ENCODE assay signal across 25 cellular contexts in genomic region chr14:89458713-89459112, GRCh38. TPM values are rescaled to one million over a fixed set of nuclear protein-coding genes. Genes with fewer than 3 reads are reported as not detected.
DNase-seq lines count a peak whose midpoint lies in the region; TF ChIP-seq lines count a peak whose summit lies in the region.
"Had no signal": no experiment of that assay in that cellular context is flagged by ENCODE, and none has a peak within 500 bp of the region (broad histone marks: within the 10 kb centered on the region; RNA-seq: fewer than 3 reads in every experiment).

No MANE protein-coding gene starts in this region.

- no peak overlapping the region for H3K27ac ChIP-seq in OCI-LY3 (ENCODE audit: low read length)
- H3K27ac ChIP-seq in liver (ENCODE audit: low read depth in 1 of 2, low read length in 2 of 2), result peak overlapping the region; percentile 57 to 78
- H3K27ac ChIP-seq in sigmoid colon, result no peak overlapping the region
- H3K27ac ChIP-seq: transverse colon had no signal

- H3K36me3 ChIP-seq in OCI-LY3 (replicated peaks; ENCODE audit: low read depth, low read length) (no peaks in the 10 kb centered on the region), liver (ENCODE audit: control insufficient read depth in 4 of 4, insufficient read depth in 3 of 4, low read depth in 1 of 4, low read length in 3 of 4) (no peaks in the 10 kb centered on the region), sigmoid colon (no peaks in the 10 kb centered on the region)
- H3K36me3 ChIP-seq: cardiac muscle cell, heart left ventricle, transverse colon had no signal

- peak overlapping the region; percentile 62 for H3K27ac Mint-ChIP-seq in activated CD4-positive, alpha-beta T cell treated with anti-CD3 and anti-CD28 coated beads, Interleukin-2, amount 10 ng/mL, durations not matched to agents 24 days and 14 days
- H3K27ac Mint-ChIP-seq: activated naive CD4-positive, alpha-beta T cell treated with anti-CD3 and anti-CD28 coated beads for 36 hours had no signal

- intact Hi-C loops in activated CD4-positive, alpha-beta T cell treated with anti-CD3 and anti-CD28 coated beads, Interleukin-2, amount 10 ng/mL, durations not matched to agents 24 days and 14 days (cut with micrococcal nuclease), result no loop called here
- intact Hi-C loops in sigmoid colon (cut with DNase I), result no loop called here

- H4K20me1 ChIP-seq in OCI-LY3 (ENCODE audit: insufficient read depth, low read length), result no peaks in the 10 kb centered on the region

- H3K4me3 ChIP-seq in OCI-LY3 (ENCODE audit: low read length) (no peak overlapping the region), liver (ENCODE audit: low read depth in 1 of 3, low read length in 3 of 3) (no peak overlapping the region), sigmoid colon (no peak overlapping the region)
- H3K4me3 ChIP-seq: cardiac muscle cell, heart left ventricle, mucosa of descending colon, smooth muscle cell, transverse colon had no signal

- H3K9me3 ChIP-seq in OCI-LY3 (ENCODE audit: insufficient read depth, low read length), result no peaks in the 10 kb centered on the region
- H3K9me3 ChIP-seq in liver (ENCODE audit: control insufficient read depth in 4 of 4, low read length in 3 of 4), result no peaks in the 10 kb centered on the region
- no peaks in the 10 kb centered on the region for H3K9me3 ChIP-seq in sigmoid colon
- H3K9me3 ChIP-seq: heart left ventricle, mucosa of descending colon, transverse colon had no signal

- DNase-seq in activated CD4-positive, alpha-beta T cell treated with anti-CD3 and anti-CD28 coated beads, Interleukin-2, amount 10 ng/mL, durations not matched to agents 24 days and 14 days, result no peak
- DNase-seq in activated CD4-positive, alpha-beta T cell treated with anti-CD3 and anti-CD28 coated beads for 1 hour, result no peak
- peak; percentile 18 for DNase-seq in sigmoid colon
- no peak for DNase-seq in glomerular visceral epithelial cell (ENCODE audit: extremely low spot score)
- DNase-seq in SK-N-DZ (ENCODE audit: low spot score), result no peak
- DNase-seq in ACHN, result no peak
- DNase-seq: 8988T; activated CD4-positive, CD25-positive, alpha-beta regulatory T cell; activated naive CD4-positive, alpha-beta T cell treated with anti-CD3 and anti-CD28 coated beads for 36 hours; activated T-cell treated with anti-CD3 and anti-CD28 coated beads, Interleukin-2, amount 50 U/mL, for 1 hour; H7; heart left ventricle; KG1; left ventricle myocardium superior; mucosa of descending colon; NCI-H146; NCI-H2171 treated with DMSO at 0.1 percent for 48 hours; NCI-H526; nucleus accumbens; stimulated activated CD4-positive, alpha-beta T cell treated with anti-CD3 and anti-CD28 coated beads, Interleukin-4, amount 100 ng/mL, for 1 hour; transverse colon had no signal

- H2AFZ ChIP-seq in OCI-LY3 (ENCODE audit: low read depth, low read length), result no peak overlapping the region

- TF ChIP-seq CTCF in OCI-LY3 (IDR thresholded peaks at IDR 0.05; ENCODE audit: low read depth, low read length) (no peak), liver (IDR thresholded peaks at IDR 0.05; ENCODE audit: low read depth, low read length, missing input control) (no peak), sigmoid colon (IDR thresholded peaks at IDR 0.05) (no peak)

- in situ Hi-C loops in ACHN (cut with HindIII; ENCODE audit: low pct_ligation_motif_present, low pct_unique_long_range_greater_than_20kb, low sequenced_read_pairs), result no loop called here

- peaks cover 36% of the 10 kb centered on the region for H3K4me1 ChIP-seq in OCI-LY3 (ENCODE audit: low read length)
- H3K4me1 ChIP-seq in liver (ENCODE audit: control insufficient read depth in 4 of 4, insufficient read depth in 4 of 4, low read length in 3 of 4), result peaks cover 6 to 26% (median 23%) of the 10 kb centered on the region in 4 donors
- no peaks in the 10 kb centered on the region for H3K4me1 ChIP-seq in sigmoid colon

- H3K4me3 Mint-ChIP-seq in activated CD4-positive, alpha-beta T cell treated with anti-CD3 and anti-CD28 coated beads, Interleukin-2, amount 10 ng/mL, durations not matched to agents 24 days and 14 days, result no peak overlapping the region
- H3K4me3 Mint-ChIP-seq: activated naive CD4-positive, alpha-beta T cell treated with anti-CD3 and anti-CD28 coated beads for 36 hours had no signal

- H3K4me1 Mint-ChIP-seq in activated CD4-positive, alpha-beta T cell treated with anti-CD3 and anti-CD28 coated beads, Interleukin-2, amount 10 ng/mL, durations not matched to agents 24 days and 14 days, result peaks cover 6% of the 10 kb centered on the region

- H3K27me3 ChIP-seq in OCI-LY3 (ENCODE audit: low read depth, low read length) (no peaks in the 10 kb centered on the region), liver (ENCODE audit: control insufficient read depth in 4 of 4, insufficient read depth in 4 of 4, low read length in 3 of 4) (no peaks in the 10 kb centered on the region), sigmoid colon (no peaks in the 10 kb centered on the region)
- H3K27me3 ChIP-seq: cardiac muscle cell, heart left ventricle, transverse colon had no signal

- H3K4me2 ChIP-seq in OCI-LY3 (ENCODE audit: low read length), result peak overlapping the region; percentile 36; the same call in 1 of the 2 replicates
- H3K4me2 ChIP-seq: smooth muscle cell had no signal

- 36% methylated on average over 4 of the region's 4 CpGs for WGBS in liver
- 76 to 86% methylated on average over 4 of the region's 4 CpGs for WGBS in sigmoid colon, 2 donors

- no peaks in the 10 kb centered on the region for H3K27me3 Mint-ChIP-seq in activated CD4-positive, alpha-beta T cell treated with anti-CD3 and anti-CD28 coated beads, Interleukin-2, amount 10 ng/mL, durations not matched to agents 24 days and 14 days

- no peaks in the 10 kb centered on the region for H3K79me2 ChIP-seq in OCI-LY3 (ENCODE audit: low read length)

- TF ChIP-seq RAD21 in liver (IDR thresholded peaks at IDR 0.05), result peak; percentile 52 to 65

- no peak overlapping the region; the same call in 1 of the 2 replicates for H3K9ac ChIP-seq in OCI-LY3 (ENCODE audit: low read length)
- H3K9ac ChIP-seq in liver (ENCODE audit: low read depth in 1 of 2, low read length in 2 of 2), result peak overlapping the region in 1 of 2 donors; percentile 21

- H3K36me3 Mint-ChIP-seq in activated CD4-positive, alpha-beta T cell treated with anti-CD3 and anti-CD28 coated beads, Interleukin-2, amount 10 ng/mL, durations not matched to agents 24 days and 14 days (ENCODE audit: low read depth), result peaks cover 13% of the 10 kb centered on the region

- no peak for TF ChIP-seq EP300 in sigmoid colon (IDR thresholded peaks at IDR 0.05)

- TF ChIP-seq POLR2A in sigmoid colon (IDR thresholded peaks at IDR 0.05), result no peak

- H3K9me3 Mint-ChIP-seq in activated CD4-positive, alpha-beta T cell treated with anti-CD3 and anti-CD28 coated beads, Interleukin-2, amount 10 ng/mL, durations not matched to agents 24 days and 14 days, result no peaks in the 10 kb centered on the region
- H3K9me3 Mint-ChIP-seq: activated naive CD4-positive, alpha-beta T cell treated with anti-CD3 and anti-CD28 coated beads for 36 hours had no signal

TF ChIP-seq in liver, 16 proteins besides CTCF, POLR2A, EP300 and RAD21 (continues in another document):
- TF ChIP-seq FOXA1 (IDR thresholded peaks at IDR 0.05), result no peak
- TF ChIP-seq SP1 (IDR thresholded peaks at IDR 0.05), result peak; percentile 84
- TF ChIP-seq ZBTB33 (IDR thresholded peaks at IDR 0.05), result no peak
- TF ChIP-seq EGR1 (IDR thresholded peaks at IDR 0.05; ENCODE audit: low read depth in 2 of 2), result no peak
- TF ChIP-seq TAF1 (conservative IDR thresholded peaks at IDR 0.05), result no peak
- TF ChIP-seq RXRA (IDR thresholded peaks at IDR 0.05), result peak; percentile 59 to 71
- TF ChIP-seq HNF4G (IDR thresholded peaks at IDR 0.05), result peak; percentile 80
- TF ChIP-seq JUND (IDR thresholded peaks at IDR 0.05), result peak; percentile 38 to 39
- peak; percentile 46 for TF ChIP-seq MAX (IDR thresholded peaks at IDR 0.05)

RNA-seq across cellular contexts. Expression of gene FOXN3, which starts 41.7 kb away (rescaled TPM):
- 80.0 and 85.2 TPM in 2 replicates for total RNA-seq in activated CD4-positive, alpha-beta T cell treated with anti-CD3 and anti-CD28 coated beads, Interleukin-2, amount 10 ng/mL, durations not matched to agents 24 days and 14 days
- total RNA-seq in liver, result 10 to 100 TPM; 37.7 to 44.8 TPM
- 10 to 100 TPM; 17.8 to 32.8 TPM for polyA plus RNA-seq in liver
- total RNA-seq in sigmoid colon, result 100 to 1,000 TPM; 104 to 146 (median 113) TPM
- polyA plus RNA-seq in sigmoid colon, result 10 to 100 TPM; 24.6 to 33.6 (median 25.7) TPM
- 22.4 and 23.6 TPM in 2 replicates for polyA plus RNA-seq in SK-N-DZ (2014; cell fraction: cytosol; rRNA removed)
- polyA plus RNA-seq in SK-N-DZ (2014; cell fraction: nucleus; rRNA removed), result 12.1 and 14.7 TPM in 2 replicates

Comparison
In these comparisons a context has a peak if more than half of its experiments do, and no peak if none do; other contexts are left out.
1. H3K27ac ChIP-seq: peak in liver (2 of 2); none in OCI-LY3 (single experiment) and sigmoid colon (0 of 4).